33 cellular contexts compared by ENCODE assay signal in the genomic region with DNA sequence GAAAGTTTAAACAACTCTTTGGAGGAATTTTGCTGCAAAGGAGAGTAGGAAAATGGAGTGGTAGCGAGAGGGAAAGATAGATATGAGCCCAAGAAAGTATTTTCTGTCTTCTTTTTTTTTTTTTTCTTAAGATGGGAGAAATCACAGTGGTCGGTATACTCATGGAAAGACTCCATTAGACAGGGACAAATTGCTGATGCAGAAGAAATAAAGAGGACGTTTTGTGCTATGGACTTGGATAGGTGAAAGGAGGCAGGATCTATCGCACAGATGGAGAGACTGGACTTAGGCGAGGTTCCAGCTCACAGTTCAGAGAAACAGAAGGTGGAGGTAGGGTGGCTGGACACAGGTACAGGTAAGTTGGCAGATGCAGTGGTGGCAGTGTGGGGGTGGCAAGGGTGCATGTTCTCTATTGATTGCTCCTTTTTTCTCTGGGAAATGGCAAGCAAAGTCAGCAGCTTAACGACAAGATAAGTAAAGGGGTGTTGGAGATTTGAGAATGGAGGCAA.
"Had no signal": no experiment of that assay in that cellular context is flagged by ENCODE, and none has a peak within 500 bp of the region (broad histone marks: within the 10 kb centered on the region; RNA-seq: fewer than 3 reads in every experiment).

No MANE protein-coding gene starts in this region.

- H3K27me3 Mint-ChIP-seq: activated CD4-positive, alpha-beta memory T cell treated with anti-CD3 and anti-CD28 coated beads for 36 hours; activated CD8-positive, alpha-beta memory T cell treated with anti-CD3 and anti-CD28 coated beads, Interleukin-2, amount 10 ng/mL, durations not matched to agents 7 days and 5 days; activated naive CD4-positive, alpha-beta T cell treated with anti-CD3 and anti-CD28 coated beads, Interleukin-2, amount 50 U/mL, for 24 hours; activated naive CD8-positive, alpha-beta T cell treated with anti-CD3 and anti-CD28 coated beads for 36 hours had no signal

- H3K36me3 Mint-ChIP-seq: activated CD4-positive, alpha-beta memory T cell treated with anti-CD3 and anti-CD28 coated beads for 36 hours; activated CD8-positive, alpha-beta memory T cell treated with anti-CD3 and anti-CD28 coated beads, Interleukin-2, amount 10 ng/mL, durations not matched to agents 7 days and 5 days; activated naive CD4-positive, alpha-beta T cell treated with anti-CD3 and anti-CD28 coated beads, Interleukin-2, amount 50 U/mL, for 24 hours; activated naive CD8-positive, alpha-beta T cell treated with anti-CD3 and anti-CD28 coated beads for 36 hours had no signal

- DNase-seq: activated CD4-positive, alpha-beta memory T cell treated with anti-CD3 and anti-CD28 coated beads for 36 hours; activated CD4-positive, alpha-beta T cell treated with anti-CD3 and anti-CD28 coated beads for 36 hours; activated CD4-positive, alpha-beta T cell treated with anti-CD3 and anti-CD28 coated beads, Interleukin-2, amount 10 ng/mL, durations not matched to agents 24 days and 14 days; activated CD4-positive, CD25-positive, alpha-beta regulatory T cell; activated CD4-positive, CD25-positive, alpha-beta regulatory T cell treated with anti-CD3 and anti-CD28 coated beads, Interleukin-2, amount 50 U/mL, for 72 hours; activated CD8-positive, alpha-beta memory T cell treated with anti-CD3 and anti-CD28 coated beads, Interleukin-2, amount 10 ng/mL, durations not matched to agents 7 days and 5 days; activated CD8-positive, alpha-beta memory T cell treated with anti-CD3 and anti-CD28 coated beads, Interleukin-2, amount 50 U/mL, for 4 hours; activated CD8-positive, alpha-beta T cell treated with anti-CD3 and anti-CD28 coated beads, Interleukin-2, amount 10 ng/mL, durations not matched to agents 7 days and 5 days; activated effector memory CD4-positive, alpha-beta T cell treated with anti-CD3 and anti-CD28 coated beads, Interleukin-2, amount 50 U/mL, for 16 hours; activated naive CD4-positive, alpha-beta T cell treated with anti-CD3 and anti-CD28 coated beads for 36 hours; activated naive CD8-positive, alpha-beta T cell treated with anti-CD3 and anti-CD28 coated beads for 36 hours; activated naive CD8-positive, alpha-beta T cell treated with anti-CD3 and anti-CD28 coated beads, Interleukin-2, amount 50 U/mL, for 24 hours; activated T-cell treated with anti-CD3 and anti-CD28 coated beads, Interleukin-2, amount 50 U/mL, for 1 hour; activated T-cell treated with anti-CD3 and anti-CD28 coated beads, Interleukin-2, amount 50 U/mL, for 48 hours; adrenal gland; amygdala; aorta; body of pancreas; central memory CD4-positive, alpha-beta T cell; colonic mucosa; effector CD8-positive, alpha-beta T cell; esophagus squamous epithelium; foreskin melanocyte; heart right ventricle; T-helper 2 cell had no signal

- H3K9me3 ChIP-seq: adrenal gland, body of pancreas, colonic mucosa, esophagus squamous epithelium, gastroesophageal sphincter, heart right ventricle had no signal

- H3K27ac Mint-ChIP-seq: activated CD4-positive, alpha-beta memory T cell treated with anti-CD3 and anti-CD28 coated beads for 36 hours; activated CD4-positive, alpha-beta T cell treated with anti-CD3 and anti-CD28 coated beads for 36 hours; activated CD4-positive, alpha-beta T cell treated with anti-CD3 and anti-CD28 coated beads, Interleukin-2, amount 10 ng/mL, durations not matched to agents 24 days and 14 days; activated CD8-positive, alpha-beta memory T cell treated with anti-CD3 and anti-CD28 coated beads, Interleukin-2, amount 10 ng/mL, durations not matched to agents 7 days and 5 days; activated CD8-positive, alpha-beta T cell treated with anti-CD3 and anti-CD28 coated beads, Interleukin-2, amount 10 ng/mL, durations not matched to agents 7 days and 5 days; activated naive CD4-positive, alpha-beta T cell treated with anti-CD3 and anti-CD28 coated beads for 36 hours; activated naive CD4-positive, alpha-beta T cell treated with anti-CD3 and anti-CD28 coated beads, Interleukin-2, amount 50 U/mL, for 24 hours; activated naive CD8-positive, alpha-beta T cell treated with anti-CD3 and anti-CD28 coated beads for 36 hours; activated naive CD8-positive, alpha-beta T cell treated with anti-CD3 and anti-CD28 coated beads, Interleukin-2, amount 50 U/mL, for 24 hours; activated T-helper 1 cell treated with anti-CD3 and anti-CD28 coated beads, Interleukin-12 subunit alpha, Interleukin-12 subunit beta, Interleukin-2, Interleukin-4 antibody, amounts not matched to agents 30 ng/mL and 10 ng/mL and 1 ng/mL, durations not matched to agents 14 hours and 24 hours and 36 hours; activated T-helper 2 cell treated with anti-CD3 and anti-CD28 coated beads, Interferon-gamma antibody, Interleukin-2, Interleukin-4, amounts not matched to agents 10 μg/mL and 5 μg/mL and 100 μg/mL, durations not matched to agents 14 hours and 24 hours and 36 hours had no signal

- H3K27me3 ChIP-seq: adrenal gland, body of pancreas, cardiac muscle cell, colonic mucosa, esophagus squamous epithelium, gastroesophageal sphincter, heart right ventricle had no signal

- ATAC-seq: activated CD4-positive, alpha-beta T cell treated with anti-CD3 and anti-CD28 coated beads for 36 hours; activated CD8-positive, alpha-beta memory T cell treated with anti-CD3 and anti-CD28 coated beads, Interleukin-2, amount 10 ng/mL, durations not matched to agents 7 days and 5 days; activated CD8-positive, alpha-beta T cell treated with anti-CD3 and anti-CD28 coated beads, Interleukin-2, amount 10 ng/mL, durations not matched to agents 7 days and 5 days; activated naive CD8-positive, alpha-beta T cell treated with anti-CD3 and anti-CD28 coated beads, Interleukin-2, amount 50 U/mL, for 24 hours; body of pancreas; gastroesophageal sphincter; heart right ventricle had no signal

- FAIRE-seq: endometrium, endothelial cell of umbilical vein had no signal

- H3K4me3 ChIP-seq: adrenal gland, body of pancreas, cardiac muscle cell, colonic mucosa, esophagus squamous epithelium, gastroesophageal sphincter, heart right ventricle had no signal

- H3K36me3 ChIP-seq: adrenal gland, cardiac muscle cell, colonic mucosa, esophagus squamous epithelium, gastroesophageal sphincter, heart right ventricle had no signal

- H3K27ac ChIP-seq: adrenal gland, body of pancreas, cardiac muscle cell, colonic mucosa, epithelial cell of prostate, esophagus squamous epithelium, gastroesophageal sphincter, heart right ventricle had no signal

- H3K9me3 Mint-ChIP-seq: activated CD4-positive, alpha-beta memory T cell treated with anti-CD3 and anti-CD28 coated beads for 36 hours; activated CD4-positive, alpha-beta T cell treated with anti-CD3 and anti-CD28 coated beads, Interleukin-2, amount 10 ng/mL, durations not matched to agents 24 days and 14 days; activated naive CD4-positive, alpha-beta T cell treated with anti-CD3 and anti-CD28 coated beads for 36 hours; activated naive CD4-positive, alpha-beta T cell treated with anti-CD3 and anti-CD28 coated beads, Interleukin-2, amount 50 U/mL, for 24 hours; activated naive CD8-positive, alpha-beta T cell treated with anti-CD3 and anti-CD28 coated beads for 36 hours; activated naive CD8-positive, alpha-beta T cell treated with anti-CD3 and anti-CD28 coated beads, Interleukin-2, amount 50 U/mL, for 24 hours; activated T-helper 1 cell treated with anti-CD3 and anti-CD28 coated beads, Interleukin-12 subunit alpha, Interleukin-12 subunit beta, Interleukin-2, Interleukin-4 antibody, amounts not matched to agents 30 ng/mL and 10 ng/mL and 1 ng/mL, durations not matched to agents 14 hours and 24 hours and 36 hours; activated T-helper 2 cell treated with anti-CD3 and anti-CD28 coated beads, Interferon-gamma antibody, Interleukin-2, Interleukin-4, amounts not matched to agents 10 μg/mL and 5 μg/mL and 100 μg/mL, durations not matched to agents 14 hours and 24 hours and 36 hours had no signal

- H3K4me1 ChIP-seq: colonic mucosa had no signal

- H3K4me3 Mint-ChIP-seq: activated CD4-positive, alpha-beta memory T cell treated with anti-CD3 and anti-CD28 coated beads for 36 hours; activated CD4-positive, alpha-beta T cell treated with anti-CD3 and anti-CD28 coated beads for 36 hours; activated CD4-positive, alpha-beta T cell treated with anti-CD3 and anti-CD28 coated beads, Interleukin-2, amount 10 ng/mL, durations not matched to agents 24 days and 14 days; activated CD8-positive, alpha-beta memory T cell treated with anti-CD3 and anti-CD28 coated beads, Interleukin-2, amount 10 ng/mL, durations not matched to agents 7 days and 5 days; activated CD8-positive, alpha-beta T cell treated with anti-CD3 and anti-CD28 coated beads, Interleukin-2, amount 10 ng/mL, durations not matched to agents 7 days and 5 days; activated naive CD4-positive, alpha-beta T cell treated with anti-CD3 and anti-CD28 coated beads for 36 hours; activated naive CD4-positive, alpha-beta T cell treated with anti-CD3 and anti-CD28 coated beads, Interleukin-2, amount 50 U/mL, for 24 hours; activated naive CD8-positive, alpha-beta T cell treated with anti-CD3 and anti-CD28 coated beads for 36 hours; activated naive CD8-positive, alpha-beta T cell treated with anti-CD3 and anti-CD28 coated beads, Interleukin-2, amount 50 U/mL, for 24 hours; activated T-helper 1 cell treated with anti-CD3 and anti-CD28 coated beads, Interleukin-12 subunit alpha, Interleukin-12 subunit beta, Interleukin-2, Interleukin-4 antibody, amounts not matched to agents 30 ng/mL and 10 ng/mL and 1 ng/mL, durations not matched to agents 14 hours and 24 hours and 36 hours had no signal
